In genomic region chr17:62096401-62096670, GRCh38 we compare ENCODE assay signal across 18 cellular contexts. TPM values are rescaled to one million over a fixed set of nuclear protein-coding genes. Genes with fewer than 3 reads are reported as not detected.
DNase-seq lines count a peak whose midpoint lies in the region; ATAC-seq, FAIRE-seq and TF ChIP-seq lines count a peak whose summit lies in the region.
"Had no signal": no experiment of that assay in that cellular context is flagged by ENCODE, and none has a peak within 500 bp of the region (broad histone marks: within the 10 kb centered on the region; RNA-seq: fewer than 3 reads in every experiment).

No MANE protein-coding gene starts in this region.

- H2AFZ ChIP-seq in GM23248 (no peak overlapping the region), K562 (ENCODE audit: low read depth, low read length) (peak overlapping the region; percentile 47; the same call in 1 of the 2 replicates)

- H3K36me3 ChIP-seq in GM23248 (ENCODE audit: low read depth) (no peaks in the 10 kb centered on the region), HEK293 (ENCODE audit: control insufficient read depth in 2 of 2, insufficient read depth in 1 of 2, low read length in 2 of 2) (no peaks in the 10 kb centered on the region), K562 (ENCODE audit: control insufficient read depth, insufficient read depth, low read length) (no peaks in the 10 kb centered on the region)

- no peak for FAIRE-seq in K562 (lab: Jason Lieb, UNC)
- peak; percentile 9 for FAIRE-seq in urothelium cell line (lab: Jason Lieb, UNC)
- FAIRE-seq: A204.1, D721Med, H1 had no signal

- no peaks in the 10 kb centered on the region for H3K9me3 ChIP-seq in GM23248 (ENCODE audit: low read depth)
- no peaks in the 10 kb centered on the region for H3K9me3 ChIP-seq in HEK293 (ENCODE audit: control insufficient read depth, insufficient read depth, low read depth, low read length)
- H3K9me3 ChIP-seq in K562 (replicated peaks; ENCODE audit: control insufficient read depth, insufficient read depth, low read depth, low read length): no peaks in the 10 kb centered on the region
- H3K9me3 ChIP-seq: Caco-2 had no signal

- TF ChIP-seq RAD21 in K562 (CRISPR knock-in tag; conservative IDR thresholded peaks at IDR 0.05 in 1 of 2, IDR thresholded peaks at IDR 0.05 in 1 of 2): no peak

- no TSS peak for BruUV-seq in K562 (replicated peaks; lab: Mats Ljungman, UMichigan)

- no peak for TF ChIP-seq POLR2A in K562 (conservative IDR thresholded peaks at IDR 0.05)

- no peak for DNase-seq in GM23248
- no peak for DNase-seq in K562 (ENCODE audit: extremely low read depth in 1 of 4, low spot score in 3 of 4)
- DNase-seq in urothelium cell line (ENCODE audit: low spot score): no peak
- no peak for DNase-seq in AML-193 (lab: John Stamatoyannopoulos, UW)
- no peak for DNase-seq in activated CD8-positive, alpha-beta memory T cell treated with anti-CD3 and anti-CD28 coated beads, Interleukin-2, amount 50 U/mL, for 4 hours
- DNase-seq: ACHN; Caco-2; CD4-positive, alpha-beta T cell; GF-D8; H9; KG1 had no signal

- in situ Hi-C loops in GM23248 (cut with MboI): no loop called here
- in situ Hi-C loops in K562 (cut with MboI): no loop called here

- CTCF ChIA-PET in HEK293 (lab: Yijun Ruan, JAX) (interaction anchor here (0.7 to 1.9 kb wide), 2 partner anchors 13 to 30 kb away, joined by 5 to 7 read pairs; no protein-coding TSS in a partner anchor), K562 (lab: Yijun Ruan, JAX; ENCODE audit: low intra/inter-chr PET ratio) (no interaction called here)

- H3K4me1 ChIP-seq in GM23248 (ENCODE audit: insufficient read depth) (peaks cover 32% of the 10 kb centered on the region), HEK293 (ENCODE audit: control insufficient read depth, insufficient read depth, low read length) (no peaks in the 10 kb centered on the region), K562 (replicated peaks in 1 of 2; ENCODE audit: control insufficient read depth in 2 of 2, insufficient read depth in 2 of 2, low read length in 2 of 2) (peaks cover 0 to 18% of the 10 kb centered on the region in 2 experiments; a peak in 2 of 5 replicates)

- H3F3A ChIP-seq in GM23248 (ENCODE audit: insufficient read depth): peaks cover 33% of the 10 kb centered on the region

- H3K79me2 ChIP-seq in GM23248 (ENCODE audit: insufficient read depth) (no peaks in the 10 kb centered on the region), K562 (ENCODE audit: control insufficient read depth, insufficient read depth, low read length) (no peaks in the 10 kb centered on the region)

- H4K20me1 ChIP-seq in GM23248 (ENCODE audit: insufficient read depth): no peaks in the 10 kb centered on the region
- H4K20me1 ChIP-seq in K562 (replicated peaks; ENCODE audit: control insufficient read depth, insufficient read depth, low read length): no peaks in the 10 kb centered on the region

- peak overlapping the region; percentile 29 for H3K4me2 ChIP-seq in GM23248 (ENCODE audit: unreplicated experiment)
- no peak overlapping the region for H3K4me2 ChIP-seq in K562 (ENCODE audit: insufficient read depth, low read length)

- no peaks in the 10 kb centered on the region for H3K9me2 ChIP-seq in GM23248 (ENCODE audit: insufficient read depth)

- TF ChIP-seq CTCF in HEK293 (tag by site-specific recombination; IDR thresholded peaks at IDR 0.05) (no peak), K562 (IDR thresholded peaks at IDR 0.05 in 2 of 3, conservative IDR thresholded peaks at IDR 0.05 in 1 of 3; ENCODE audit: insufficient read depth in 2 of 3, low read depth in 1 of 3, low read length in 3 of 3) (no peak)

- no peak overlapping the region for H3K9ac ChIP-seq in GM23248
- H3K9ac ChIP-seq in K562 (ENCODE audit: insufficient read depth in 1 of 2, low read depth in 2 of 2, low read length in 2 of 2): no peak overlapping the region

- ATAC-seq in K562 (no peak), HG03342 (IDR thresholded peaks at IDR 0.05; ENCODE audit: unreplicated experiment) (no peak)

- no peak overlapping the region for H3K4me3 ChIP-seq in GM23248
- no peak overlapping the region for H3K4me3 ChIP-seq in HEK293 (ENCODE audit: low read depth, low read length)
- H3K4me3 ChIP-seq in K562: no peak overlapping the region

- peaks cover 8% of the 10 kb centered on the region; the same call in 1 of the 2 replicates for H3K27me3 ChIP-seq in GM23248 (replicated peaks; ENCODE audit: insufficient read depth)
- no peaks in the 10 kb centered on the region for H3K27me3 ChIP-seq in K562 (ENCODE audit: control insufficient read depth in 2 of 2, insufficient read depth in 2 of 2, low read length in 2 of 2)

- TF ChIP-seq EP300 in K562 (IDR thresholded peaks at IDR 0.05; ENCODE audit: low read length): no peak

- intact Hi-C loops in K562 (cut with micrococcal nuclease): no loop called here

- no peaks in the 10 kb centered on the region for H3K9me1 ChIP-seq in K562 (ENCODE audit: control insufficient read depth, insufficient read depth, low read length)

- 81 to 82% methylated on average over 3 of the region's 3 CpGs for WGBS in GM23248 (ENCODE audit: low coverage in 1 of 2, low lambda C conversion rate in 2 of 2, missing lambda C conversion rate in 2 of 2), 2 experiments
- WGBS in K562 (ENCODE audit: insufficient coverage, low coverage, missing lambda C conversion rate): 48% methylated on average over 3 of the region's 3 CpGs

- POLR2A ChIA-PET in HEK293 (lab: Yijun Ruan, JAX) (no interaction called here), K562 (lab: Yijun Ruan, JAX) (interaction anchor here (0.6 kb wide), 1 partner anchor 708 kb away, joined by 4 read pairs; no protein-coding TSS in a partner anchor)

- no peak overlapping the region for H3K27ac ChIP-seq in GM23248
- no peak overlapping the region for H3K27ac ChIP-seq in HEK293 (ENCODE audit: extremely low read depth, low read depth, low read length)
- no peak overlapping the region for H3K27ac ChIP-seq in K562 (ENCODE audit: extremely low read depth, low read depth, low read length)
- H3K27ac ChIP-seq: C4-2B, HL-60 had no signal

TF ChIP-seq in HEK293, 187 proteins besides CTCF, POLR2A, EP300 and RAD21 (continues in another document):
- TF ChIP-seq ZNF19 (tag by site-specific recombination; IDR thresholded peaks at IDR 0.05; ENCODE audit: low read depth) (no peak), ZNF521 (tag by site-specific recombination; IDR thresholded peaks at IDR 0.05) (no peak), SCRT2 (tag by site-specific recombination; IDR thresholded peaks at IDR 0.05) (peak; percentile 85), ZIC2 (tag by site-specific recombination; IDR thresholded peaks at IDR 0.05) (no peak), SP2 (tag by site-specific recombination; IDR thresholded peaks at IDR 0.05) (no peak), ZNF548 (tag by site-specific recombination; IDR thresholded peaks at IDR 0.05) (no peak)

TF ChIP-seq in K562, 482 proteins besides CTCF, POLR2A, EP300 and RAD21 (continues in another document):
- TF ChIP-seq KLF6 (CRISPR knock-in tag; IDR thresholded peaks at IDR 0.05; ENCODE audit: borderline replicate concordance) (no peak), MYBL2 (IDR thresholded peaks at IDR 0.05; ENCODE audit: low read depth) (no peak), MYBL2 (CRISPR knock-in tag; IDR thresholded peaks at IDR 0.05; ENCODE audit: borderline replicate concordance) (no peak), USF1 (CRISPR knock-in tag; IDR thresholded peaks at IDR 0.05) (no peak), FOXP1 (CRISPR knock-in tag; IDR thresholded peaks at IDR 0.05) (no peak), CBFB (CRISPR knock-in tag; IDR thresholded peaks at IDR 0.05) (no peak), KAT7 (CRISPR knock-in tag; IDR thresholded peaks at IDR 0.05; ENCODE audit: borderline replicate concordance) (no peak), ZFX (CRISPR knock-in tag; IDR thresholded peaks at IDR 0.05) (no peak), ZNF445 (CRISPR knock-in tag; IDR thresholded peaks at IDR 0.05; ENCODE audit: low read depth) (no peak)

RNA-seq across cellular contexts. Expression of gene MED13, which starts 31.3 kb away (rescaled TPM):
- total RNA-seq in GM23248 (2014; rRNA removed; shearing (Covaris generic)): 25.2 and 51.6 TPM in 2 replicates
- polyA plus RNA-seq in GM23248 (2016; fragmentation: Nextera tagmentation; extraction: Ambion mirVana) (4.3 and 4.6 TPM in 2 replicates), K562 (2011; rRNA removed) (36.5 and 36.7 TPM in 2 replicates), K562 (2014; fragmentation: Illumina TruSeq; extraction: Trizol) (26.5 and 28.2 TPM in 2 replicates), K562 (2014; fragmentation: Nextera tagmentation; extraction: Ambion mirVana) (1 to 10 TPM; 5.4 to 6.1 TPM), K562 (2014; rRNA removed) (11.0 and 13.5 TPM in 2 replicates)
- total RNA-seq in K562 (2011; cell fraction: chromatin; rRNA removed; ENCODE audit: low replicate concordance): 264 and 586 TPM in 2 replicates
- total RNA-seq in K562 (2011; cell fraction: nucleolus; rRNA removed): 98.4 and 126 TPM in 2 replicates
- total RNA-seq in K562 (2011; cell fraction: nucleoplasm; rRNA removed): 186 and 199 TPM in 2 replicates
- total RNA-seq in K562 (2014; rRNA removed) (25.1 and 26.9 TPM in 2 replicates), K562 (2014; rRNA removed; fragmentation: Illumina TruSeq; extraction: Trizol) (48.4 and 55.0 TPM in 2 replicates), K562 (2015; rRNA removed; fragmentation: Illumina TruSeq; extraction: Trizol) (42.5 and 45.4 TPM in 2 replicates), K562 (2021) (42.6 and 46.3 TPM in 2 replicates)
- 9.9 and 16.5 TPM in 2 replicates for polyA plus RNA-seq in K562 (2011; cell fraction: cytosol; rRNA removed)
- polyA plus RNA-seq in K562 (2011; cell fraction: nucleus; rRNA removed): 45.0 and 51.7 TPM in 2 replicates
- polyA plus RNA-seq in K562 (2012): 10.9 and 13.8 TPM in 2 replicates
- 235 and 248 TPM in 2 replicates for polyA minus RNA-seq in K562 (2011; rRNA and poly(A)+ RNA removed)
- 64.0 and 69.1 TPM in 2 replicates for polyA minus RNA-seq in K562 (2011; cell fraction: cytosol; rRNA and poly(A)+ RNA removed)
- polyA minus RNA-seq in K562 (2011; cell fraction: nucleus; rRNA and poly(A)+ RNA removed): 46.3 and 105 TPM in 2 replicates
